In genomic region chr13:110233181-110233641, GRCh38 we compare ENCODE assay signal across 11 cellular contexts.
DNase-seq lines count a peak whose midpoint lies in the region; ATAC-seq, FAIRE-seq and TF ChIP-seq lines count a peak whose summit lies in the region.
"Had no signal": no experiment of that assay in that cellular context is flagged by ENCODE, and none has a peak within 500 bp of the region (broad histone marks: within the 10 kb centered on the region; RNA-seq: fewer than 3 reads in every experiment).

No MANE protein-coding gene starts in this region.

- peak in 2 of 4 donors; percentile 7 to 29 for TF ChIP-seq EP300 in sigmoid colon (IDR thresholded peaks at IDR 0.05)

- H2AFZ ChIP-seq in astrocyte (ENCODE audit: low read depth, low read length), result no peak overlapping the region

- BruUV-seq in Calu3 (replicated peaks; lab: Mats Ljungman, UMichigan), result no TSS peak

- no peaks in the 10 kb centered on the region for H3K9me3 ChIP-seq in astrocyte (ENCODE audit: insufficient read depth, low read depth, low read length)
- no peaks in the 10 kb centered on the region for H3K9me3 ChIP-seq in left ventricle myocardium inferior (replicated peaks)
- H3K9me3 ChIP-seq in sigmoid colon, result no peaks in the 10 kb centered on the region
- H3K9me3 ChIP-seq in CD8-positive, alpha-beta T cell (ENCODE audit: low read length), result no peaks in the 10 kb centered on the region

- peaks cover 87% of the 10 kb centered on the region for H4K20me1 ChIP-seq in astrocyte (ENCODE audit: insufficient read depth, low read length)

- no peak overlapping the region for H3K27ac Mint-ChIP-seq in astrocyte (ENCODE audit: unreplicated experiment)
- H3K27ac Mint-ChIP-seq in CD8-positive, alpha-beta T cell, result no peak overlapping the region
- H3K27ac Mint-ChIP-seq in Calu3 (ENCODE audit: unreplicated experiment), result no peak overlapping the region
- H3K27ac Mint-ChIP-seq: stimulated activated naive CD8-positive, alpha-beta T cell treated with anti-CD3 and anti-CD28 coated beads, Interleukin-15, Interleukin-2, amounts not matched to agents 100 ng/mL and 50 ng/mL, for 24 hours had no signal

- ATAC-seq in HG02763 (IDR thresholded peaks at IDR 0.05; ENCODE audit: unreplicated experiment), result no peak
- no peak for ATAC-seq in CD8-positive, alpha-beta T cell

- POLR2A ChIA-PET in CD8-positive, alpha-beta T cell (lab: Charles Lee), result no interaction called here

- 65 to 73% methylated on average over 14 of the region's 14 CpGs for whole genome bisulfite sequencing in sigmoid colon, 2 donors

- TF ChIP-seq POLR2A in sigmoid colon (IDR thresholded peaks at IDR 0.05), result no peak
- TF ChIP-seq POLR2A in H54 (IDR thresholded peaks at IDR 0.05; ENCODE audit: low read depth, low read length), result no peak

- DNase-seq in Ammon's horn (ENCODE audit: low spot score), result peak; percentile 24
- DNase-seq in astrocyte (ENCODE audit: low read depth), result peak; percentile 59
- peak; percentile 62 for DNase-seq in left ventricle myocardium inferior
- peak; percentile 90 for DNase-seq in sigmoid colon
- DNase-seq in H54 (ENCODE audit: insufficient read length, low spot score), result no peak
- DNase-seq in CD8-positive, alpha-beta T cell, result no peak
- no peak for DNase-seq in Calu3
- DNase-seq: central memory CD4-positive, alpha-beta T cell; NCI-H187 treated with DMSO at 0.1 percent for 48 hours had no signal

- FAIRE-seq in astrocyte (lab: Jason Lieb, UNC), result no peak
- no peak for FAIRE-seq in H54 (lab: Jason Lieb, UNC)

- H3K4me3 ChIP-seq in astrocyte (ENCODE audit: insufficient read depth, low read depth, low read length) (no peak overlapping the region), left ventricle myocardium inferior (peak overlapping the region; percentile 51), sigmoid colon (peak overlapping the region in 3 of 4 donors; percentile 7 to 15 (median 9))
- H3K4me3 ChIP-seq in CD8-positive, alpha-beta T cell (ENCODE audit: low read depth, low read length), result no peak overlapping the region

- no peak for TF ChIP-seq CTCF in astrocyte (IDR thresholded peaks at IDR 0.05; ENCODE audit: insufficient read depth, low read depth, low read length)
- no peak for TF ChIP-seq CTCF in left ventricle myocardium inferior (IDR thresholded peaks at IDR 0.05; ENCODE audit: borderline replicate concordance)
- no peak for TF ChIP-seq CTCF in sigmoid colon (IDR thresholded peaks at IDR 0.05)
- TF ChIP-seq CTCF in CD8-positive, alpha-beta T cell (IDR thresholded peaks at IDR 0.05), result no peak
- no peak for TF ChIP-seq CTCF in Calu3 (IDR thresholded peaks at IDR 0.05; ENCODE audit: unreplicated experiment)

- H3K4me1 ChIP-seq in astrocyte (ENCODE audit: insufficient read depth, low read length) (peaks cover 23% of the 10 kb centered on the region), left ventricle myocardium inferior (peaks cover 98% of the 10 kb centered on the region), sigmoid colon (peaks cover 0 to 71% (median 63%) of the 10 kb centered on the region in 4 donors)
- H3K4me1 ChIP-seq in CD8-positive, alpha-beta T cell (ENCODE audit: insufficient read depth, low read length), result no peaks in the 10 kb centered on the region

- CTCF ChIA-PET in CD8-positive, alpha-beta T cell (lab: Charles Lee), result interaction anchor here (3.7 kb wide), 1 partner anchor 12 kb away, joined by 17 read pairs; no protein-coding TSS in a partner anchor
- CTCF ChIA-PET in Calu3 (lab: Charles Lee), result no interaction called here

- peaks cover 31% of the 10 kb centered on the region for H3K4me1 Mint-ChIP-seq in astrocyte (ENCODE audit: low read depth, unreplicated experiment)
- H3K4me1 Mint-ChIP-seq in CD8-positive, alpha-beta T cell (ENCODE audit: low read depth), result no peaks in the 10 kb centered on the region
- H3K4me1 Mint-ChIP-seq in Calu3 (ENCODE audit: low read depth, unreplicated experiment), result no peaks in the 10 kb centered on the region

- no peak overlapping the region for H3K4me3 Mint-ChIP-seq in astrocyte (ENCODE audit: unreplicated experiment)
- H3K4me3 Mint-ChIP-seq in CD8-positive, alpha-beta T cell, result no peak overlapping the region
- no peak overlapping the region for H3K4me3 Mint-ChIP-seq in Calu3 (ENCODE audit: low read depth, unreplicated experiment)
- H3K4me3 Mint-ChIP-seq: stimulated activated naive CD8-positive, alpha-beta T cell treated with anti-CD3 and anti-CD28 coated beads, Interleukin-15, Interleukin-2, amounts not matched to agents 100 ng/mL and 50 ng/mL, for 24 hours had no signal

- H3K4me2 ChIP-seq in astrocyte (ENCODE audit: low read length), result peak overlapping the region; percentile 36

- H3K9me3 Mint-ChIP-seq in astrocyte (ENCODE audit: unreplicated experiment), result no peaks in the 10 kb centered on the region
- H3K9me3 Mint-ChIP-seq in CD8-positive, alpha-beta T cell, result no peaks in the 10 kb centered on the region
- no peaks in the 10 kb centered on the region for H3K9me3 Mint-ChIP-seq in Calu3 (ENCODE audit: low read depth, unreplicated experiment)
- H3K9me3 Mint-ChIP-seq: stimulated activated naive CD8-positive, alpha-beta T cell treated with anti-CD3 and anti-CD28 coated beads, Interleukin-15, Interleukin-2, amounts not matched to agents 100 ng/mL and 50 ng/mL, for 24 hours had no signal

- H3K27me3 Mint-ChIP-seq in astrocyte (ENCODE audit: low read depth, unreplicated experiment) (no peaks in the 10 kb centered on the region), Calu3 (ENCODE audit: unreplicated experiment) (no peaks in the 10 kb centered on the region)
- peaks cover 41% of the 10 kb centered on the region for H3K27me3 Mint-ChIP-seq in CD8-positive, alpha-beta T cell (ENCODE audit: low read depth)

- intact Hi-C loops in left ventricle myocardium inferior (cut with micrococcal nuclease), result no loop called here
- intact Hi-C loops in sigmoid colon (cut with DNase I), result no loop called here
- intact Hi-C loops in CD8-positive, alpha-beta T cell (cut with DNase I, micrococcal nuclease), result no loop called here
- intact Hi-C loops in Calu3 (cut with micrococcal nuclease; ENCODE audit: unreplicated experiment), result no loop called here

- H3K9ac ChIP-seq in astrocyte (ENCODE audit: low read length), result peak overlapping the region; percentile 41

- peak overlapping the region; percentile 65 for H3K27ac ChIP-seq in astrocyte (ENCODE audit: low read depth, low read length)
- peak overlapping the region; percentile 92 for H3K27ac ChIP-seq in left ventricle myocardium inferior (replicated peaks)
- peak overlapping the region; percentile 69 to 97 (median 81) for H3K27ac ChIP-seq in sigmoid colon
- H3K27ac ChIP-seq in CD8-positive, alpha-beta T cell (ENCODE audit: low read depth, low read length), result no peak overlapping the region

- peaks cover 25% of the 10 kb centered on the region for H3K36me3 ChIP-seq in astrocyte (ENCODE audit: insufficient read depth, low read length)
- peaks cover 7% of the 10 kb centered on the region for H3K36me3 ChIP-seq in left ventricle myocardium inferior
- H3K36me3 ChIP-seq in sigmoid colon, result peaks cover 0 to 5% (median 0%) of the 10 kb centered on the region in 4 donors
- H3K36me3 ChIP-seq in CD8-positive, alpha-beta T cell (ENCODE audit: insufficient read depth, low read length), result no peaks in the 10 kb centered on the region

- H3K27me3 ChIP-seq in astrocyte (ENCODE audit: insufficient read depth, low read length), result no peaks in the 10 kb centered on the region
- no peaks in the 10 kb centered on the region for H3K27me3 ChIP-seq in left ventricle myocardium inferior (ENCODE audit: low read depth)
- no peaks in the 10 kb centered on the region for H3K27me3 ChIP-seq in sigmoid colon
- no peaks in the 10 kb centered on the region for H3K27me3 ChIP-seq in CD8-positive, alpha-beta T cell (ENCODE audit: insufficient read depth, low read length)

- H3K36me3 Mint-ChIP-seq in astrocyte (ENCODE audit: low read depth, unreplicated experiment) (peaks cover 32% of the 10 kb centered on the region), Calu3 (ENCODE audit: insufficient read depth, unreplicated experiment) (no peaks in the 10 kb centered on the region)
- H3K36me3 Mint-ChIP-seq in CD8-positive, alpha-beta T cell, result no peaks in the 10 kb centered on the region

- peaks cover 90% of the 10 kb centered on the region for H3K79me2 ChIP-seq in astrocyte (ENCODE audit: insufficient read depth, low read length)

Comparison
In these comparisons a context has a peak if more than half of its experiments do, and no peak if none do; other contexts are left out.
1. DNase-seq: peak in Ammon's horn (single experiment), astrocyte (single experiment), left ventricle myocardium inferior (single experiment) and sigmoid colon (single experiment); none in H54 (single experiment), CD8-positive, alpha-beta T cell (0 of 7) and Calu3 (single experiment).
2. H3K4me3 ChIP-seq: peak in left ventricle myocardium inferior (single experiment) and sigmoid colon (3 of 4); none in astrocyte (single experiment) and CD8-positive, alpha-beta T cell (single experiment).